In the genomic region with DNA sequence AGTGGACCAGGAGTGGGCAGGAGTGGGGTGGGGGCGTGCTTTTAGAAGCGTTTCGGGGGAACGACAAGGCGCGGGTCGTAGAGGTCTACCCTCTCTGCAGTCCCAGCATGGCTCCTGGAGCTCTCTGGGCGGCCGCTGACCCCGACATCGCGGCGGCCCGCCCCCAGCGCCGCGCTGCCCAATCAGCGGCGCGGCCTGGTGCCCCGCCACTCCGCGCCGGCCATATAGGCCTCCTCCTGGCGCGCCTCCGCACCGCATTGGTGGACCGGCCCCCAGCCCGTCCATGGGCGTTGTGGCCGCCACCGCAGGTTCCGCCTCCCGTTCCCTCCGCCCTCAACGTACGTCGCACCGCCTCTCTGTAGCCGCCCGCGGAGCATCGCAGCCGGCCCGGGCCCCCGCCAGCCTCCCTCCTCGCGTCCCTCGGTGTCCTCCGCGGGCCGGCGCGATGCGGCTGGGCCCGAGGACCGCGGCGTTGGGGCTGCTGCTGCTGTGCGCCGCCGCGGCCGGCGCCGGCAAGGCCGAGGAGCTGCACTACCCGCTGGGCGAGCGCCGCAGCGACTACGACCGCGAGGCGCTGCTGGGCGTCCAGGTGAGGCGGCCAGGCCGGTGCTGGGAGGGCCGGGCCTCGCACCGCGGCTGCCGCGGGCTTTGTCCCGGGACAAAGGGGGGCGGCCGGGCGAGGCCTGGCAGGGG, we compare ENCODE assay signal across 8 cellular contexts. TPM values are rescaled to one million over a fixed set of nuclear protein-coding genes. Genes with fewer than 3 reads are reported as not detected.
DNase-seq lines count a peak whose midpoint lies in the region; ATAC-seq and TF ChIP-seq lines count a peak whose summit lies in the region.

A gene with protein sequence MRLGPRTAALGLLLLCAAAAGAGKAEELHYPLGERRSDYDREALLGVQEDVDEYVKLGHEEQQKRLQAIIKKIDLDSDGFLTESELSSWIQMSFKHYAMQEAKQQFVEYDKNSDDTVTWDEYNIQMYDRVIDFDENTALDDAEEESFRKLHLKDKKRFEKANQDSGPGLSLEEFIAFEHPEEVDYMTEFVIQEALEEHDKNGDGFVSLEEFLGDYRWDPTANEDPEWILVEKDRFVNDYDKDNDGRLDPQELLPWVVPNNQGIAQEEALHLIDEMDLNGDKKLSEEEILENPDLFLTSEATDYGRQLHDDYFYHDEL (plus strand): TSS at position 353 of the 693 bp plus-strand sequence. CDS start 93 bp downstream, at position 446.

- no peak for TF ChIP-seq EP300 in gastroesophageal sphincter (IDR thresholded peaks at IDR 0.05)

- H3K9me3 ChIP-seq in SK-N-MC (ENCODE audit: low read depth, low read length) (no peaks in the 10 kb centered on the region), gastroesophageal sphincter (no peaks in the 10 kb centered on the region), neutrophil (no peaks in the 10 kb centered on the region)

- CTCF ChIA-PET in activated naive CD4-positive, alpha-beta T cell treated with anti-CD3 and anti-CD28 coated beads, Interleukin-2, amount 10 ng/mL, durations not matched to agents 7 days and 5 days (lab: Charles Lee), result interaction anchor here (1.4 kb wide), 1 partner anchor 10 kb away, joined by 6 read pairs; no protein-coding TSS in a partner anchor

- peak; percentile 98 for ATAC-seq in HG02588 (IDR thresholded peaks at IDR 0.05; ENCODE audit: unreplicated experiment)
- ATAC-seq in gastroesophageal sphincter, result peak; percentile 100

- H3K36me3 Mint-ChIP-seq in activated naive CD4-positive, alpha-beta T cell treated with anti-CD3 and anti-CD28 coated beads, Interleukin-2, amount 10 ng/mL, durations not matched to agents 7 days and 5 days, result peaks cover 23% of the 10 kb centered on the region

- H3K36me3 ChIP-seq in SK-N-MC (ENCODE audit: insufficient read depth, low read length) (peaks cover 30% of the 10 kb centered on the region), gastroesophageal sphincter (peaks cover 0 to 35% of the 10 kb centered on the region in 2 donors), neutrophil (peaks cover 5% of the 10 kb centered on the region)

- H3K27me3 Mint-ChIP-seq in activated naive CD4-positive, alpha-beta T cell treated with anti-CD3 and anti-CD28 coated beads, Interleukin-2, amount 10 ng/mL, durations not matched to agents 7 days and 5 days, result peaks cover 15% of the 10 kb centered on the region

- H3K9me3 Mint-ChIP-seq in activated naive CD4-positive, alpha-beta T cell treated with anti-CD3 and anti-CD28 coated beads, Interleukin-2, amount 10 ng/mL, durations not matched to agents 7 days and 5 days, result no peaks in the 10 kb centered on the region

- TF ChIP-seq CTCF in gastroesophageal sphincter (IDR thresholded peaks at IDR 0.05), result peak in 2 of 4 experiments; percentile 6 to 23
- TF ChIP-seq CTCF in neutrophil (IDR thresholded peaks at IDR 0.05), result peak; percentile 50
- TF ChIP-seq CTCF in subcutaneous adipose tissue (IDR thresholded peaks at IDR 0.05; ENCODE audit: low read depth), result no peak

- H3K4me3 ChIP-seq in GM08714 (ENCODE audit: low read length) (peak within 1 kb of the TSS; percentile 73), SK-N-MC (peak within 1 kb of the TSS; percentile 89), gastroesophageal sphincter (peak within 1 kb of the TSS; percentile 51 to 91), neutrophil (ENCODE audit: low read depth in 1 of 2, low read length in 1 of 2) (peak within 1 kb of the TSS; percentile 70 to 71)

- peak within 1 kb of the TSS; percentile 86 for H3K4me3 Mint-ChIP-seq in activated naive CD4-positive, alpha-beta T cell treated with anti-CD3 and anti-CD28 coated beads, Interleukin-2, amount 10 ng/mL, durations not matched to agents 7 days and 5 days

- 0% methylated on average over 2 of the region's 90 CpGs; no CpG with 5 or more reads in 1 of the 2 donors for WGBS in gastroesophageal sphincter (ENCODE audit: low coverage in 1 of 2), 2 donors

- H3K4me1 ChIP-seq in gastroesophageal sphincter (peaks cover 0 to 21% (median 3%) of the 10 kb centered on the region in 3 donors), neutrophil (ENCODE audit: control insufficient read depth in 1 of 2, insufficient read depth in 1 of 2, low read depth in 1 of 2, low read length in 1 of 2) (peaks cover 13% of the 10 kb centered on the region in 2 experiments)

- H3K27ac ChIP-seq in SK-N-MC (no peak within 1 kb of the TSS), gastroesophageal sphincter (peak within 1 kb of the TSS; percentile 64 to 94 (median 90)), neutrophil (peak within 1 kb of the TSS; percentile 85)

- peak within 1 kb of the TSS; percentile 90 for H3K27ac Mint-ChIP-seq in activated naive CD4-positive, alpha-beta T cell treated with anti-CD3 and anti-CD28 coated beads, Interleukin-2, amount 10 ng/mL, durations not matched to agents 7 days and 5 days

- H3K27me3 ChIP-seq in gastroesophageal sphincter (no peaks in the 10 kb centered on the region), neutrophil (no peaks in the 10 kb centered on the region)

- H3K9ac ChIP-seq in SK-N-MC (ENCODE audit: insufficient read length), result peak within 1 kb of the TSS; percentile 84

- peak; percentile 78 to 85 for TF ChIP-seq POLR2A in gastroesophageal sphincter (IDR thresholded peaks at IDR 0.05)

- DNase-seq in NCI-H1048 (lab: John Stamatoyannopoulos, UW) (peak; percentile 80), SK-N-MC (ENCODE audit: low read depth, low spot score) (no peak)
- peak; percentile 95 for DNase-seq in activated naive CD4-positive, alpha-beta T cell treated with anti-CD3 and anti-CD28 coated beads, Interleukin-2, amount 10 ng/mL, durations not matched to agents 7 days and 5 days

- peaks cover 46% of the 10 kb centered on the region for H3K4me1 Mint-ChIP-seq in activated naive CD4-positive, alpha-beta T cell treated with anti-CD3 and anti-CD28 coated beads, Interleukin-2, amount 10 ng/mL, durations not matched to agents 7 days and 5 days

RNA-seq across cellular contexts. Expression of the gene that starts here (rescaled TPM):
- total RNA-seq in gastroesophageal sphincter, result 10 to 100 TPM; 37.8 to 66.9 (median 49.7) TPM
- 10 to 100 TPM; 38.8 to 56.1 (median 50.2) TPM for total RNA-seq in subcutaneous adipose tissue
